Comparison of ENCODE assay signal across 19 cellular contexts in the genomic region with DNA sequence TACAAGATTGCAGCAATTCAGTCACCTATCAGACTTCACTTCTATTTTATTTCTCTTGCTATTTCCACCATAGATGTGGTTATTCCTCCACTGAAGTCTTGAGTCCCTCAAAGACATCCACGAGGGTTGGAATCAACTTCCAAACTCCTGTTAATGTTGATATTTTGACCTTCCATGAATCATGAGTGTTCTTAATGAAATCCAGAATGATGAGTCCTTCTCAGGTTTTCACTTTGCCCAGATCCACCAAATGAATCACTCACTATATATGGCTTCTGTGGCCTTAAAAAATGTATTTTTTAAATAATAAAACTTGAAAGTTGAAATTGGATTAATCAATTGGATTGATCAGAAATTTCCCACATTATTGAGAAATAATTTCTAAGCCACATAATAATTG.
"Had no signal": no experiment of that assay in that cellular context is flagged by ENCODE, and none has a peak within 500 bp of the region (broad histone marks: within the 10 kb centered on the region; RNA-seq: fewer than 3 reads in every experiment).

No MANE protein-coding gene starts in this region.

- H3K79me2 ChIP-seq: hepatocyte had no signal

- H3K4me2 ChIP-seq: hepatocyte had no signal

- H2AFZ ChIP-seq: hepatocyte had no signal

- H3K4me1 ChIP-seq: prostate gland, right atrium auricular region, tibial nerve, vagina had no signal

- H3K27ac ChIP-seq: hepatocyte, prostate gland, right atrium auricular region, skin epidermis, tibial nerve, vagina had no signal

- DNase-seq: activated CD4-positive, alpha-beta memory T cell treated with anti-CD3 and anti-CD28 coated beads, Interleukin-2, amount 10 ng/mL, durations not matched to agents 7 days and 5 days; activated CD4-positive, alpha-beta T cell treated with anti-CD3 and anti-CD28 coated beads for 48 hours; activated CD8-positive, alpha-beta memory T cell treated with anti-CD3 and anti-CD28 coated beads, Interleukin-2, amount 10 ng/mL, durations not matched to agents 7 days and 5 days; activated naive CD4-positive, alpha-beta T cell treated with anti-CD3 and anti-CD28 coated beads, Interleukin-2, amount 50 U/mL, for 16 hours; activated T-cell treated with anti-CD3 and anti-CD28 coated beads, Interleukin-2, amount 50 U/mL, for 1 hour; endodermal cell; left cardiac atrium; mesenchymal stem cell; mucosa of descending colon; naive B cell; stimulated activated CD4-positive, alpha-beta T cell treated with anti-CD3 and anti-CD28 coated beads, Interleukin-2, amount 100 ng/mL, for 48 hours; T-helper 2 cell had no signal

- H3K36me3 ChIP-seq: prostate gland, right atrium auricular region, tibial nerve, vagina had no signal

- H3K9me3 ChIP-seq: mucosa of descending colon, prostate gland, right atrium auricular region, tibial nerve, vagina had no signal

- H3K27me3 ChIP-seq: hepatocyte, right atrium auricular region, tibial nerve, vagina had no signal

- H3K4me3 ChIP-seq: hepatocyte, mucosa of descending colon, prostate gland, right atrium auricular region, skin epidermis, tibial nerve, vagina had no signal

- ATAC-seq: activated CD8-positive, alpha-beta memory T cell treated with anti-CD3 and anti-CD28 coated beads, Interleukin-2, amount 10 ng/mL, durations not matched to agents 7 days and 5 days; left cardiac atrium; mucosa of descending colon; WTC11 had no signal
